14 cellular contexts compared by ENCODE assay signal in the genomic region with DNA sequence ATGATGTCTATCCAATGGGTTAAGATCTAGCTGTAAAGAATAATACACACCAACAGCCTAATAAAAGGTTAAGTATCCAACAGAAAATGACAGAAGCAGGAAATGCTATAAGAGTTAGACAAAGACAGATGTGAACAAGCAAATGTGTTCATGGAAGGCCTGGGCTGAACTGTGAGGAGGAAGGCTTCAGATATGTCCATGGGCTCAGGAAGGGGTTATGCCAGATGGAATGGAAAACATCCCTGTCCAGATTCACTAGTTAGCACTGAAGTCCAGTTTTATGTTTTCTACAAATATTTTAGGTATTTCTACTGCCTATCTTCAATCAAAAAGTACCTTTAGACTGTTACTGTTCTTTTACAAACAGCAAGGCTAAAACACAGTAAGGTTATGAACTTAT. TPM values are rescaled to one million over a fixed set of nuclear protein-coding genes. Genes with fewer than 3 reads are reported as not detected.
A peak's percentile ranks its signal among the peaks of the same experiment; 100 is the strongest.
DNase-seq lines count a peak whose midpoint lies in the region; ATAC-seq, FAIRE-seq and TF ChIP-seq lines count a peak whose summit lies in the region.
"Had no signal": no experiment of that assay in that cellular context is flagged by ENCODE, and none has a peak within 500 bp of the region (broad histone marks: within the 10 kb centered on the region; RNA-seq: fewer than 3 reads in every experiment).

No MANE protein-coding gene starts in this region.

- TF ChIP-seq POLR2A in A549 (IDR thresholded peaks at IDR 0.05; ENCODE audit: low read length) (no peak), HCT116 (IDR thresholded peaks at IDR 0.05; ENCODE audit: borderline replicate concordance, extremely low read depth, insufficient read depth, insufficient read length) (no peak)

- no peaks in the 10 kb centered on the region for H3K9me2 ChIP-seq in HCT116 (ENCODE audit: insufficient read depth)

- H3K4me2 ChIP-seq in A549 = peak overlapping the region; percentile 56
- H3K4me2 ChIP-seq in HCT116 (ENCODE audit: low read length) = peak overlapping the region; percentile 48

- POLR2A ChIA-PET in A549 (lab: Yijun Ruan, JAX) = interaction anchor here (1.5 kb wide), 1 partner anchor 28 kb away, joined by 4 read pairs; no protein-coding TSS in a partner anchor
- POLR2A ChIA-PET in HCT116 (lab: Charles Lee) = no interaction called here

- peaks cover 59% of the 10 kb centered on the region for H3K36me3 Mint-ChIP-seq in brain

- H3K27ac ChIP-seq in A549 = peak overlapping the region; percentile 19 to 61; a peak in 5 of 6 replicates
- H3K27ac ChIP-seq in HCT116 (ENCODE audit: low read depth, low read length) = peak overlapping the region; percentile 28; the same call in 1 of the 2 replicates
- H3K27ac ChIP-seq in dorsolateral prefrontal cortex = peak overlapping the region in 12 of 59 donors; percentile 5 to 43 (median 22)

- no peak overlapping the region for H3K4me3 Mint-ChIP-seq in brain
- H3K4me3 Mint-ChIP-seq: activated CD4-positive, alpha-beta T cell treated with anti-CD3 and anti-CD28 coated beads, Interleukin-2, amount 10 ng/mL, durations not matched to agents 7 days and 5 days; central memory CD8-positive, alpha-beta T cell had no signal

- peak; percentile 28 to 54; a peak in 4 of 6 replicates for ATAC-seq in A549
- ATAC-seq in HCT116 = peak; percentile 54

- no peak for TF ChIP-seq EP300 in A549 (IDR thresholded peaks at IDR 0.05)

- H3K27ac Mint-ChIP-seq in brain = peak overlapping the region in 4 of 5 experiments; percentile 12 to 70 (median 50)

- H3K9me3 Mint-ChIP-seq in brain = peaks cover 0 to 3% (median 0%) of the 10 kb centered on the region in 5 experiments
- H3K9me3 Mint-ChIP-seq: activated CD4-positive, alpha-beta T cell treated with anti-CD3 and anti-CD28 coated beads, Interleukin-2, amount 10 ng/mL, durations not matched to agents 7 days and 5 days; central memory CD8-positive, alpha-beta T cell had no signal

- TF ChIP-seq CTCF in A549 (IDR thresholded peaks at IDR 0.05) (no peak), HCT116 (IDR thresholded peaks at IDR 0.05 in 2 of 3, conservative IDR thresholded peaks at IDR 0.05 in 1 of 3; ENCODE audit: borderline replicate concordance in 1 of 3, insufficient read depth in 1 of 3, low read depth in 2 of 3, low read length in 2 of 3) (no peak), brain (conservative IDR thresholded peaks at IDR 0.05) (no peak), dorsolateral prefrontal cortex (IDR thresholded peaks at IDR 0.05 in 54 of 56, conservative IDR thresholded peaks at IDR 0.05 in 2 of 56; ENCODE audit: low read depth in 1 of 56, partially characterized antibody in 56 of 56) (no peak)

- CTCF ChIA-PET in A549 (lab: Yijun Ruan, JAX) = interaction anchor here (1.0 to 1.5 kb wide), 3 partner anchors 28 to 381 kb away, joined by 3 read pairs; no protein-coding TSS in a partner anchor
- CTCF ChIA-PET in HCT116 (lab: Charles Lee) = interaction anchor here (0.8 to 1.3 kb wide), 3 partner anchors 28 to 381 kb away, joined by 3 to 4 read pairs (median 4); no protein-coding TSS in a partner anchor

- no TSS peak for BruUV-seq in HCT116 (replicated peaks; lab: Mats Ljungman, UMichigan)

- FAIRE-seq in A549 (lab: Jason Lieb, UNC) = no peak

- H3K79me2 ChIP-seq in HCT116 (ENCODE audit: insufficient read depth, low read length) = no peaks in the 10 kb centered on the region

- H4K20me1 ChIP-seq in HCT116 (ENCODE audit: insufficient read depth) = peaks cover 3% of the 10 kb centered on the region; the same call in 1 of the 2 replicates

- H3K9me3 ChIP-seq in A549 (no peaks in the 10 kb centered on the region), HCT116 (ENCODE audit: control insufficient read depth in 1 of 2, insufficient read depth in 1 of 2, low read depth in 1 of 2, low read length in 2 of 2) (no peaks in the 10 kb centered on the region), mucosa of stomach (ENCODE audit: control insufficient read depth, low read length) (no peaks in the 10 kb centered on the region)
- H3K9me3 ChIP-seq: Peyer's patch had no signal

- TF ChIP-seq RAD21 in A549 (conservative IDR thresholded peaks at IDR 0.05 in 1 of 2, IDR thresholded peaks at IDR 0.05 in 1 of 2) = no peak
- no peak for TF ChIP-seq RAD21 in HCT116 (IDR thresholded peaks at IDR 0.05; ENCODE audit: low read depth)

- DNase-seq in A549 (ENCODE audit: low read depth in 1 of 2, low spot score in 1 of 2) = no peak
- no peak for DNase-seq in HCT116 (ENCODE audit: low read depth, low spot score)
- DNase-seq in MV-4-11 (lab: John Stamatoyannopoulos, UW) = no peak
- no peak for DNase-seq in germinal center (ENCODE audit: low spot score)
- DNase-seq in NCI-H345 (lab: John Stamatoyannopoulos, UW) = no peak
- DNase-seq in dorsolateral prefrontal cortex = no peak
- DNase-seq: activated CD4-positive, alpha-beta T cell treated with anti-CD3 and anti-CD28 coated beads, Interleukin-2, amount 10 ng/mL, durations not matched to agents 7 days and 5 days; hypothalamus; NCI-H146; occipital lobe; Peyer's patch had no signal

- RAD21 ChIA-PET in HCT116 (lab: Charles Lee; ENCODE audit: low non-redundant PET in 1 of 2, low total read pairs in 2 of 2, uncharacterized antibody in 2 of 2, unreplicated experiment in 2 of 2) = no interaction called here

- H3K9ac ChIP-seq in HCT116 (ENCODE audit: low read length) (no peak overlapping the region), mucosa of stomach (ENCODE audit: low read length) (peak overlapping the region; percentile 7)

- H3K4me1 Mint-ChIP-seq in brain = peaks cover 20% of the 10 kb centered on the region
- H3K4me1 Mint-ChIP-seq: activated CD4-positive, alpha-beta T cell treated with anti-CD3 and anti-CD28 coated beads, Interleukin-2, amount 10 ng/mL, durations not matched to agents 7 days and 5 days; central memory CD8-positive, alpha-beta T cell had no signal

- intact Hi-C loops in HCT116 (cut with micrococcal nuclease) (no loop called here), dorsolateral prefrontal cortex (cut with DNase I) (no loop called here)

- H2AFZ ChIP-seq in HCT116 (ENCODE audit: low read depth, low read length, poor library complexity, severe bottlenecking) = no peak overlapping the region

- H3K4me1 ChIP-seq in A549 (peaks cover 24% of the 10 kb centered on the region), HCT116 (ENCODE audit: control insufficient read depth in 1 of 2, insufficient read depth in 2 of 2, low read length in 2 of 2) (peaks cover 18 to 22% of the 10 kb centered on the region in 2 experiments), mucosa of stomach (ENCODE audit: control insufficient read depth, insufficient read depth, low read length) (peaks cover 10% of the 10 kb centered on the region)

- H3K27me3 ChIP-seq in HCT116 (ENCODE audit: insufficient read depth, low read length) (no peaks in the 10 kb centered on the region), mucosa of stomach (ENCODE audit: control insufficient read depth, insufficient read depth, low read length) (no peaks in the 10 kb centered on the region), dorsolateral prefrontal cortex (no peaks in the 10 kb centered on the region)
- H3K27me3 ChIP-seq: Peyer's patch had no signal

- no peaks in the 10 kb centered on the region for H3K27me3 Mint-ChIP-seq in brain
- H3K27me3 Mint-ChIP-seq: activated CD4-positive, alpha-beta T cell treated with anti-CD3 and anti-CD28 coated beads, Interleukin-2, amount 10 ng/mL, durations not matched to agents 7 days and 5 days; central memory CD8-positive, alpha-beta T cell had no signal

- H3K36me3 ChIP-seq in HCT116 (ENCODE audit: control insufficient read depth in 1 of 2, insufficient read depth in 2 of 2, low read length in 2 of 2) (peaks cover 3 to 6% of the 10 kb centered on the region in 2 experiments; a peak in 2 of 4 replicates), mucosa of stomach (ENCODE audit: control insufficient read depth, insufficient read depth, low read length) (peaks cover 13% of the 10 kb centered on the region)

- H3K4me3 ChIP-seq in A549 (no peak overlapping the region), HCT116 (replicated peaks in 1 of 2; ENCODE audit: low read depth in 1 of 2, low read length in 2 of 2) (no peak overlapping the region), mucosa of stomach (ENCODE audit: low read length) (no peak overlapping the region), dorsolateral prefrontal cortex (no peak overlapping the region)
- H3K4me3 ChIP-seq: Peyer's patch had no signal

TF ChIP-seq in A549, 52 proteins besides CTCF, POLR2A, EP300 and RAD21:
- TF ChIP-seq NR3C1 (IDR thresholded peaks at IDR 0.05) (no peak), ESRRA (IDR thresholded peaks at IDR 0.05; ENCODE audit: borderline replicate concordance, low read length) (no peak), FOSB (CRISPR knock-in tag; IDR thresholded peaks at IDR 0.05) (no peak), JUN (IDR thresholded peaks at IDR 0.05) (no peak), NFE2L2 (conservative IDR thresholded peaks at IDR 0.05; ENCODE audit: low read length) (no peak), EHF (CRISPR knock-in tag; IDR thresholded peaks at IDR 0.05) (no peak), CHD4 (IDR thresholded peaks at IDR 0.05; ENCODE audit: borderline replicate concordance) (no peak), CBX2 (IDR thresholded peaks at IDR 0.05; ENCODE audit: borderline replicate concordance, low read depth) (no peak), TP53 (CRISPR knock-in tag; IDR thresholded peaks at IDR 0.05) (no peak)

TF ChIP-seq in HCT116, 20 proteins besides CTCF, POLR2A, EP300 and RAD21:
- TF ChIP-seq MAX (IDR thresholded peaks at IDR 0.05) = 0 out of 2 replicates have a peak, but pooled peaks have one; percentile 2
- no peak for TF ChIP-seq EZH2 (IDR thresholded peaks at IDR 0.05)

RNA-seq across cellular contexts. Expression of gene ERAP1, which starts 27.1 kb away (rescaled TPM):
- 28.2 and 32.7 TPM in 2 replicates for polyA plus RNA-seq in A549 (2011; rRNA removed)
- polyA plus RNA-seq in A549 (2012; cell fraction: cytosol; rRNA removed) = 5.1 and 5.2 TPM in 2 replicates
- polyA plus RNA-seq in A549 (2012; cell fraction: nucleus; rRNA removed) = 9.8 and 10.7 TPM in 2 replicates
- 7.6 to 8.6 TPM (median 8.4 TPM) in 3 replicates for polyA plus RNA-seq in A549 (2017; fragmentation: RNase III; extraction: RNeasy Plus Mini Kit Qiagen cat#74134 plus additional on column Dnase treatment)
- polyA minus RNA-seq in A549 (2011; rRNA and poly(A)+ RNA removed) = 33.1 and 62.9 TPM in 2 replicates
- 9.7 TPM for total RNA-seq in HCT116 (2021; ENCODE audit: unreplicated experiment)
- 5.0 and 6.6 TPM in 2 replicates for polyA plus RNA-seq in HCT116 (2012)
- 7.2 TPM for polyA plus RNA-seq in brain (ENCODE audit: insufficient read depth, low read depth, low replicate concordance)
- 10 to 100 TPM; 16.7 to 39.0 (median 28.3) TPM for total RNA-seq in dorsolateral prefrontal cortex

Comparison
In these comparisons a context has a peak if more than half of its experiments do, and no peak if none do; other contexts are left out.
1. Of the 6 proteins assayed by ChIP-seq in both A549 and HCT116: peak only in A549: none; only in HCT116: MAX; in both: none; in neither: 5.